In genomic region chr17:76134911-76135809, GRCh38 we compare ENCODE assay signal across 16 cellular contexts. TPM values are rescaled to one million over a fixed set of nuclear protein-coding genes. Genes with fewer than 3 reads are reported as not detected.
DNase-seq lines count a peak whose midpoint lies in the region; ATAC-seq and TF ChIP-seq lines count a peak whose summit lies in the region.
"Had no signal": no experiment of that assay in that cellular context is flagged by ENCODE, and none has a peak within 500 bp of the region (broad histone marks: within the 10 kb centered on the region; RNA-seq: fewer than 3 reads in every experiment).

No MANE protein-coding gene starts in this region.

- no peaks in the 10 kb centered on the region for H3K27me3 ChIP-seq in A673 (replicated peaks; ENCODE audit: insufficient read depth, low read depth, low read length, poor library complexity)

- BruUV-seq in A673 (replicated peaks; lab: Mats Ljungman, UMichigan): no TSS peak

- peaks cover 0 to 4% of the 10 kb centered on the region in 2 donors for H3K27me3 Mint-ChIP-seq in natural killer cell treated with Interleukin-12 subunit alpha and Interleukin-12 subunit beta and Interleukin-15 and Interleukin-18, amount 100 ng/mL, for 72 hours
- peaks cover 0 to 7% of the 10 kb centered on the region in 2 donors for H3K27me3 Mint-ChIP-seq in natural killer cell (ENCODE audit: low read depth in 2 of 2)
- H3K27me3 Mint-ChIP-seq in activated T-helper 17 cell treated with anti-CD3 and anti-CD28 coated beads, Interleukin-2, amount 50 U/mL, for 72 hours: peaks cover 3% of the 10 kb centered on the region
- no peaks in the 10 kb centered on the region for H3K27me3 Mint-ChIP-seq in stimulated activated naive CD8-positive, alpha-beta T cell treated with anti-CD3 and anti-CD28 coated beads, Interleukin-15, amount 100 ng/mL, for 72 hours

- DNase-seq in natural killer cell treated with Interleukin-12 subunit alpha and Interleukin-12 subunit beta and Interleukin-15 and Interleukin-18, amount 100 ng/mL, for 72 hours (ENCODE audit: low spot score): peak; percentile 54
- DNase-seq in natural killer cell: no peak
- DNase-seq in stimulated activated naive CD8-positive, alpha-beta T cell treated with anti-CD3 and anti-CD28 coated beads, Interleukin-15, amount 100 ng/mL, for 72 hours: peak in 1 of 2 donors; percentile 26
- no peak for DNase-seq in GF-D8 (lab: John Stamatoyannopoulos, UW)
- DNase-seq in A673 (ENCODE audit: low spot score): no peak
- DNase-seq in NCI-H510A (lab: John Stamatoyannopoulos, UW): no peak
- DNase-seq: activated CD4-positive, alpha-beta T cell treated with anti-CD3 and anti-CD28 coated beads for 48 hours; foreskin keratinocyte; NCI-H187 treated with DMSO at 0.1 percent for 48 hours; NCI-H69; substantia nigra had no signal

- H3K36me3 Mint-ChIP-seq in natural killer cell treated with Interleukin-12 subunit alpha and Interleukin-12 subunit beta and Interleukin-15 and Interleukin-18, amount 100 ng/mL, for 72 hours: no peaks in the 10 kb centered on the region
- no peaks in the 10 kb centered on the region for H3K36me3 Mint-ChIP-seq in natural killer cell
- H3K36me3 Mint-ChIP-seq in activated T-helper 17 cell treated with anti-CD3 and anti-CD28 coated beads, Interleukin-2, amount 50 U/mL, for 72 hours (ENCODE audit: low read depth): no peaks in the 10 kb centered on the region

- H3K4me3 ChIP-seq in iPS-18c (ENCODE audit: insufficient read depth, low read depth, low read length): peak overlapping the region; percentile 43; the same call in 1 of the 2 replicates
- H3K4me3 ChIP-seq in A673 (ENCODE audit: low read depth, low read length, poor library complexity, severe bottlenecking): no peak overlapping the region
- H3K4me3 ChIP-seq: cardiac muscle cell had no signal

- H3K36me3 ChIP-seq in A673 (ENCODE audit: insufficient read depth, low read length, poor library complexity, severe bottlenecking): no peaks in the 10 kb centered on the region
- H3K36me3 ChIP-seq: cardiac muscle cell had no signal

- no peak overlapping the region for H3K27ac ChIP-seq in A673 (ENCODE audit: low read depth, low read length, poor library complexity, severe bottlenecking)
- H3K27ac ChIP-seq: cardiac muscle cell, foreskin keratinocyte had no signal

- H3K27ac Mint-ChIP-seq in natural killer cell treated with Interleukin-12 subunit alpha and Interleukin-12 subunit beta and Interleukin-15 and Interleukin-18, amount 100 ng/mL, for 72 hours: no peak overlapping the region
- H3K27ac Mint-ChIP-seq in natural killer cell: no peak overlapping the region
- H3K27ac Mint-ChIP-seq in activated T-helper 17 cell treated with anti-CD3 and anti-CD28 coated beads, Interleukin-2, amount 50 U/mL, for 72 hours: peak overlapping the region; percentile 13
- peak overlapping the region; percentile 83 to 94 for H3K27ac Mint-ChIP-seq in stimulated activated naive CD8-positive, alpha-beta T cell treated with anti-CD3 and anti-CD28 coated beads, Interleukin-15, amount 100 ng/mL, for 72 hours

- CTCF ChIA-PET in A673 (lab: Charles Lee): no interaction called here

- intact Hi-C loops in natural killer cell (cut with micrococcal nuclease): no loop called here
- intact Hi-C loops in A673 (cut with micrococcal nuclease; ENCODE audit: unreplicated experiment): no loop called here

- POLR2A ChIA-PET in A673 (lab: Charles Lee; ENCODE audit: low non-redundant PET): interaction anchor here (0.6 kb wide), 1 partner anchor 10 kb away, joined by 6 read pairs; no protein-coding TSS in a partner anchor

- peaks cover 11% of the 10 kb centered on the region for H3K4me1 ChIP-seq in A673 (ENCODE audit: insufficient read depth, low read length, poor library complexity, severe bottlenecking)

- H3K9me3 Mint-ChIP-seq in natural killer cell treated with Interleukin-12 subunit alpha and Interleukin-12 subunit beta and Interleukin-15 and Interleukin-18, amount 100 ng/mL, for 72 hours: no peaks in the 10 kb centered on the region
- no peaks in the 10 kb centered on the region for H3K9me3 Mint-ChIP-seq in natural killer cell
- H3K9me3 Mint-ChIP-seq in activated T-helper 17 cell treated with anti-CD3 and anti-CD28 coated beads, Interleukin-2, amount 50 U/mL, for 72 hours: no peaks in the 10 kb centered on the region
- no peaks in the 10 kb centered on the region for H3K9me3 Mint-ChIP-seq in stimulated activated naive CD8-positive, alpha-beta T cell treated with anti-CD3 and anti-CD28 coated beads, Interleukin-15, amount 100 ng/mL, for 72 hours

- TF ChIP-seq CTCF in natural killer cell (IDR thresholded peaks at IDR 0.05): no peak
- no peak for TF ChIP-seq CTCF in A673 (conservative IDR thresholded peaks at IDR 0.05; ENCODE audit: low read depth, low read length)

- ATAC-seq in natural killer cell treated with Interleukin-12 subunit alpha and Interleukin-12 subunit beta and Interleukin-15 and Interleukin-18, amount 100 ng/mL, for 72 hours: no peak
- ATAC-seq in natural killer cell: no peak
- ATAC-seq in activated T-helper 17 cell treated with anti-CD3 and anti-CD28 coated beads, Interleukin-2, amount 50 U/mL, for 72 hours (replicated peaks): no peak
- ATAC-seq in stimulated activated naive CD8-positive, alpha-beta T cell treated with anti-CD3 and anti-CD28 coated beads, Interleukin-15, amount 100 ng/mL, for 72 hours: peak; percentile 29
- ATAC-seq: foreskin keratinocyte, Right ventricle myocardium inferior had no signal

- H3K9me3 ChIP-seq in iPS-18c (ENCODE audit: control insufficient read depth, insufficient read depth, low read length): no peaks in the 10 kb centered on the region
- H3K9me3 ChIP-seq in A673 (ENCODE audit: low read depth, low read length, poor library complexity, severe bottlenecking): no peaks in the 10 kb centered on the region

- H3K4me1 Mint-ChIP-seq in natural killer cell treated with Interleukin-12 subunit alpha and Interleukin-12 subunit beta and Interleukin-15 and Interleukin-18, amount 100 ng/mL, for 72 hours (ENCODE audit: low read depth in 2 of 2): peaks cover 4 to 14% of the 10 kb centered on the region in 2 donors
- peaks cover 0 to 26% of the 10 kb centered on the region in 2 donors for H3K4me1 Mint-ChIP-seq in natural killer cell
- H3K4me1 Mint-ChIP-seq in activated T-helper 17 cell treated with anti-CD3 and anti-CD28 coated beads, Interleukin-2, amount 50 U/mL, for 72 hours: no peaks in the 10 kb centered on the region
- H3K4me1 Mint-ChIP-seq in stimulated activated naive CD8-positive, alpha-beta T cell treated with anti-CD3 and anti-CD28 coated beads, Interleukin-15, amount 100 ng/mL, for 72 hours: peaks cover 65% of the 10 kb centered on the region

- H3K4me3 Mint-ChIP-seq in natural killer cell treated with Interleukin-12 subunit alpha and Interleukin-12 subunit beta and Interleukin-15 and Interleukin-18, amount 100 ng/mL, for 72 hours: no peak overlapping the region
- H3K4me3 Mint-ChIP-seq in natural killer cell: no peak overlapping the region
- peak overlapping the region; percentile 11 for H3K4me3 Mint-ChIP-seq in activated T-helper 17 cell treated with anti-CD3 and anti-CD28 coated beads, Interleukin-2, amount 50 U/mL, for 72 hours
- peak overlapping the region; percentile 59 to 71 for H3K4me3 Mint-ChIP-seq in stimulated activated naive CD8-positive, alpha-beta T cell treated with anti-CD3 and anti-CD28 coated beads, Interleukin-15, amount 100 ng/mL, for 72 hours

RNA-seq across cellular contexts. Expression of gene FOXJ1, which starts 5.9 kb away (rescaled TPM):
- under 1 TPM; 0.48 to 0.95 TPM for total RNA-seq in natural killer cell treated with Interleukin-12 subunit alpha and Interleukin-12 subunit beta and Interleukin-15 and Interleukin-18, amount 100 ng/mL, for 72 hours
- total RNA-seq in natural killer cell (under 1 TPM; 0.21 to 0.93 (median 0.36) TPM), A673 (2021) (0.17 and 0.20 TPM in 2 replicates)
- under 1 TPM in 1 of 2 donors, not detected in 1; 0.15 TPM for total RNA-seq in activated T-helper 17 cell treated with anti-CD3 and anti-CD28 coated beads, Interleukin-2, amount 50 U/mL, for 72 hours
- total RNA-seq: M059J, Right ventricle myocardium inferior had no signal

RNA-seq across cellular contexts. Expression of gene EXOC7, which starts 31.6 kb away (rescaled TPM):
- total RNA-seq in natural killer cell treated with Interleukin-12 subunit alpha and Interleukin-12 subunit beta and Interleukin-15 and Interleukin-18, amount 100 ng/mL, for 72 hours: 100 to 1,000 TPM; 134 to 163 TPM
- total RNA-seq in natural killer cell (100 to 1,000 TPM; 130 to 149 (median 142) TPM), A673 (2021) (115 and 117 TPM in 2 replicates)
- total RNA-seq in activated T-helper 17 cell treated with anti-CD3 and anti-CD28 coated beads, Interleukin-2, amount 50 U/mL, for 72 hours: 100 to 1,000 TPM; 104 to 117 TPM

RNA-seq across cellular contexts. Expression of gene ZACN, which starts 56.2 kb away (rescaled TPM):
- 1 to 10 TPM in 1 of 2 donors, under 1 TPM in 1; 0.52 to 1.4 TPM for total RNA-seq in natural killer cell treated with Interleukin-12 subunit alpha and Interleukin-12 subunit beta and Interleukin-15 and Interleukin-18, amount 100 ng/mL, for 72 hours
- total RNA-seq in natural killer cell (under 1 TPM; 0.28 to 0.80 (median 0.50) TPM), A673 (2021) (not detected in 2 replicates)
- total RNA-seq in activated T-helper 17 cell treated with anti-CD3 and anti-CD28 coated beads, Interleukin-2, amount 50 U/mL, for 72 hours: 10 to 100 TPM in 1 of 2 donors, 1 to 10 TPM in 1; 6.5 to 13.5 TPM
- total RNA-seq: cardiac muscle cell, foreskin keratinocyte, Right ventricle myocardium inferior had no signal

Comparison
In these comparisons a context has a peak if more than half of its experiments do, and no peak if none do; other contexts are left out.
1. H3K27ac Mint-ChIP-seq: peak in activated T-helper 17 cell treated with anti-CD3 and anti-CD28 coated beads, Interleukin-2, amount 50 U/mL, for 72 hours (single experiment) and stimulated activated naive CD8-positive, alpha-beta T cell treated with anti-CD3 and anti-CD28 coated beads, Interleukin-15, amount 100 ng/mL, for 72 hours (2 of 2); none in natural killer cell treated with Interleukin-12 subunit alpha and Interleukin-12 subunit beta and Interleukin-15 and Interleukin-18, amount 100 ng/mL, for 72 hours (0 of 2) and natural killer cell (0 of 2).
2. H3K4me3 Mint-ChIP-seq: peak in activated T-helper 17 cell treated with anti-CD3 and anti-CD28 coated beads, Interleukin-2, amount 50 U/mL, for 72 hours (single experiment) and stimulated activated naive CD8-positive, alpha-beta T cell treated with anti-CD3 and anti-CD28 coated beads, Interleukin-15, amount 100 ng/mL, for 72 hours (2 of 2); none in natural killer cell treated with Interleukin-12 subunit alpha and Interleukin-12 subunit beta and Interleukin-15 and Interleukin-18, amount 100 ng/mL, for 72 hours (single experiment) and natural killer cell (single experiment).